In the genomic region with DNA sequence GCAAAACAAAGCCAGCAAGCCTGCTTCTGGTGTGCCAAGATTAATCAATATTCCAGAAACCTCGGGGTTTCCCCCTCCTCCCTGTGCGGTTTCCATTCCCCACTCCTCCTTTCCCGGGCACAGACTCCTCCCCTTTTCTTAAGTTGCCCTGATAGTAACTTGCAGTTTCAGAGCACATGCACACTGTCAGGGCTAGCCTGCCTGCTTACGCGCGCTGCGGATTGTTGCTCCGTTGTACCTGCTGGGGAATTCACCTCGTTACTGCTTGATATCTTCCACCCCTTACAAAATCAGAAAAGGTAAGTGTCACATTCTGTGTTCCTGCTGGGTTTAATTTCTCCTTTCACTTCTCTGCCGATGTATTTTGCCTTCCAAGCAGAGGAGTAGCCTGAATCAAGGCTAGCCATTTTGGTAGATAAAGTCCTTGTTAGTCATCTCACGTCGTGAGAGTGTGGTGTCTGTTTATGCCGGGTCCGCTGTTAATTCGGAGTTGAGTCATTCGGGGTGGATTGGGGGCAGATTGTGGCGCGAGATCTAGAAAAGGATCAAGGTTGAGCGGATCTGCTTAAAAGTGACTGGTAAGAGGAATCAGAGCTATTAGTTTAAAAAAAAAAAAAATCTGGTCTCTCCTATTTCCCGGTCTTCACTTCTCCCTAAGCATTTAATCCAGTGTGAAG, we compare ENCODE assay signal across 1 cellular context.
TF ChIP-seq lines count a peak whose summit lies in the region.

Gene SLC1A3, plus strand, starts transcription at position 170 of the 677 bp plus-strand sequence. CDS start 1,818 bp downstream, outside the sequence.

TF ChIP-seq in HEK293, 187 proteins besides CTCF, POLR2A, EP300 and RAD21 (continued from another document and continues in another):
- no peak for TF ChIP-seq ZNF626 (tag by site-specific recombination; IDR thresholded peaks at IDR 0.05)
- 0 out of 2 replicates have a peak, but pooled peaks have one; percentile 45 for TF ChIP-seq ZNF629 (tag by site-specific recombination; IDR thresholded peaks at IDR 0.05)
- no peak; the same call in 1 of the 2 replicates for TF ChIP-seq ZSCAN5A (tag by site-specific recombination; IDR thresholded peaks at IDR 0.05)
- TF ChIP-seq ZFP3 (tag by site-specific recombination; IDR thresholded peaks at IDR 0.05; ENCODE audit: low read depth): no peak
- TF ChIP-seq ZFP69B (tag by site-specific recombination; IDR thresholded peaks at IDR 0.05): peak; percentile 78
- peak; percentile 99 for TF ChIP-seq ZNF600 (tag by site-specific recombination; IDR thresholded peaks at IDR 0.05)
- peak; percentile 94; the same call in 1 of the 2 replicates for TF ChIP-seq ZNF394 (tag by site-specific recombination; IDR thresholded peaks at IDR 0.05; ENCODE audit: borderline replicate concordance)
- TF ChIP-seq, protein P1, sequence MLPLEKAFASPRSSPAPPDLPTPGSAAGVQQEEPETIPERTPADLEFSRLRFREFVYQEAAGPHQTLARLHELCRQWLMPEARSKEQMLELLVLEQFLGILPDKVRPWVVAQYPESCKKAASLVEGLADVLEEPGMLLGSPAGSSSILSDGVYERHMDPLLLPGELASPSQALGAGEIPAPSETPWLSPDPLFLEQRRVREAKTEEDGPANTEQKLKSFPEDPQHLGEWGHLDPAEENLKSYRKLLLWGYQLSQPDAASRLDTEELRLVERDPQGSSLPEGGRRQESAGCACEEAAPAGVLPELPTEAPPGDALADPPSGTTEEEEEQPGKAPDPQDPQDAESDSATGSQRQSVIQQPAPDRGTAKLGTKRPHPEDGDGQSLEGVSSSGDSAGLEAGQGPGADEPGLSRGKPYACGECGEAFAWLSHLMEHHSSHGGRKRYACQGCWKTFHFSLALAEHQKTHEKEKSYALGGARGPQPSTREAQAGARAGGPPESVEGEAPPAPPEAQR (tag by site-specific recombination; IDR thresholded peaks at IDR 0.05): no peak
- TF ChIP-seq, protein P2, sequence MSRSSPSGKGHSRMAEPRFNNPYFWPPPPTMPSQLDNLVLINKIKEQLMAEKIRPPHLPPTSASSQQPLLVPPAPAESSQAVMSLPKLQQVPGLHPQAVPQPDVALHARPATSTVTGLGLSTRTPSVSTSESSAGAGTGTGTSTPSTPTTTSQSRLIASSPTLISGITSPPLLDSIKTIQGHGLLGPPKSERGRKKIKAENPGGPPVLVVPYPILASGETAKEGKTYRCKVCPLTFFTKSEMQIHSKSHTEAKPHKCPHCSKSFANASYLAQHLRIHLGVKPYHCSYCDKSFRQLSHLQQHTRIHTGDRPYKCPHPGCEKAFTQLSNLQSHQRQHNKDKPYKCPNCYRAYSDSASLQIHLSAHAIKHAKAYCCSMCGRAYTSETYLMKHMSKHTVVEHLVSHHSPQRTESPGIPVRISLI (tag by site-specific recombination; IDR thresholded peaks at IDR 0.05): peak; percentile 91
- TF ChIP-seq ZNF214 (tag by site-specific recombination; IDR thresholded peaks at IDR 0.05; ENCODE audit: borderline replicate concordance): no peak
- peak; percentile 26; the same call in 1 of the 2 replicates for TF ChIP-seq ZNF449 (tag by site-specific recombination; IDR thresholded peaks at IDR 0.05)
- TF ChIP-seq ZNF132 (tag by site-specific recombination; IDR thresholded peaks at IDR 0.05; ENCODE audit: borderline replicate concordance): no peak
- no peak; the same call in 1 of the 2 replicates for TF ChIP-seq ZNF324 (tag by site-specific recombination; IDR thresholded peaks at IDR 0.05)
- no peak for TF ChIP-seq ZNF830 (tag by site-specific recombination; IDR thresholded peaks at IDR 0.05; ENCODE audit: low read depth)
- TF ChIP-seq ZNF791 (tag by site-specific recombination; IDR thresholded peaks at IDR 0.05): no peak
- no peak for TF ChIP-seq ZNF280C (tag by site-specific recombination; IDR thresholded peaks at IDR 0.05)
- TF ChIP-seq, protein P3, sequence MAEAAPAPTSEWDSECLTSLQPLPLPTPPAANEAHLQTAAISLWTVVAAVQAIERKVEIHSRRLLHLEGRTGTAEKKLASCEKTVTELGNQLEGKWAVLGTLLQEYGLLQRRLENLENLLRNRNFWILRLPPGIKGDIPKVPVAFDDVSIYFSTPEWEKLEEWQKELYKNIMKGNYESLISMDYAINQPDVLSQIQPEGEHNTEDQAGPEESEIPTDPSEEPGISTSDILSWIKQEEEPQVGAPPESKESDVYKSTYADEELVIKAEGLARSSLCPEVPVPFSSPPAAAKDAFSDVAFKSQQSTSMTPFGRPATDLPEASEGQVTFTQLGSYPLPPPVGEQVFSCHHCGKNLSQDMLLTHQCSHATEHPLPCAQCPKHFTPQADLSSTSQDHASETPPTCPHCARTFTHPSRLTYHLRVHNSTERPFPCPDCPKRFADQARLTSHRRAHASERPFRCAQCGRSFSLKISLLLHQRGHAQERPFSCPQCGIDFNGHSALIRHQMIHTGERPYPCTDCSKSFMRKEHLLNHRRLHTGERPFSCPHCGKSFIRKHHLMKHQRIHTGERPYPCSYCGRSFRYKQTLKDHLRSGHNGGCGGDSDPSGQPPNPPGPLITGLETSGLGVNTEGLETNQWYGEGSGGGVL (tag by site-specific recombination; IDR thresholded peaks at IDR 0.05): peak; percentile 53; the same call in 1 of the 2 replicates
- TF ChIP-seq KLF10 (tag by site-specific recombination; IDR thresholded peaks at IDR 0.05): no peak
- TF ChIP-seq ZBTB17 (tag by site-specific recombination; IDR thresholded peaks at IDR 0.05): peak; percentile 96
- TF ChIP-seq ZNF16 (tag by site-specific recombination; IDR thresholded peaks at IDR 0.05; ENCODE audit: low read depth): no peak
- TF ChIP-seq, protein P4, sequence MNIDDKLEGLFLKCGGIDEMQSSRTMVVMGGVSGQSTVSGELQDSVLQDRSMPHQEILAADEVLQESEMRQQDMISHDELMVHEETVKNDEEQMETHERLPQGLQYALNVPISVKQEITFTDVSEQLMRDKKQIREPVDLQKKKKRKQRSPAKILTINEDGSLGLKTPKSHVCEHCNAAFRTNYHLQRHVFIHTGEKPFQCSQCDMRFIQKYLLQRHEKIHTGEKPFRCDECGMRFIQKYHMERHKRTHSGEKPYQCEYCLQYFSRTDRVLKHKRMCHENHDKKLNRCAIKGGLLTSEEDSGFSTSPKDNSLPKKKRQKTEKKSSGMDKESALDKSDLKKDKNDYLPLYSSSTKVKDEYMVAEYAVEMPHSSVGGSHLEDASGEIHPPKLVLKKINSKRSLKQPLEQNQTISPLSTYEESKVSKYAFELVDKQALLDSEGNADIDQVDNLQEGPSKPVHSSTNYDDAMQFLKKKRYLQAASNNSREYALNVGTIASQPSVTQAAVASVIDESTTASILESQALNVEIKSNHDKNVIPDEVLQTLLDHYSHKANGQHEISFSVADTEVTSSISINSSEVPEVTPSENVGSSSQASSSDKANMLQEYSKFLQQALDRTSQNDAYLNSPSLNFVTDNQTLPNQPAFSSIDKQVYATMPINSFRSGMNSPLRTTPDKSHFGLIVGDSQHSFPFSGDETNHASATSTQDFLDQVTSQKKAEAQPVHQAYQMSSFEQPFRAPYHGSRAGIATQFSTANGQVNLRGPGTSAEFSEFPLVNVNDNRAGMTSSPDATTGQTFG (tag by site-specific recombination; IDR thresholded peaks at IDR 0.05; ENCODE audit: borderline replicate concordance): no peak
- no peak for TF ChIP-seq OVOL3 (tag by site-specific recombination; IDR thresholded peaks at IDR 0.05)
- TF ChIP-seq, protein P5, sequence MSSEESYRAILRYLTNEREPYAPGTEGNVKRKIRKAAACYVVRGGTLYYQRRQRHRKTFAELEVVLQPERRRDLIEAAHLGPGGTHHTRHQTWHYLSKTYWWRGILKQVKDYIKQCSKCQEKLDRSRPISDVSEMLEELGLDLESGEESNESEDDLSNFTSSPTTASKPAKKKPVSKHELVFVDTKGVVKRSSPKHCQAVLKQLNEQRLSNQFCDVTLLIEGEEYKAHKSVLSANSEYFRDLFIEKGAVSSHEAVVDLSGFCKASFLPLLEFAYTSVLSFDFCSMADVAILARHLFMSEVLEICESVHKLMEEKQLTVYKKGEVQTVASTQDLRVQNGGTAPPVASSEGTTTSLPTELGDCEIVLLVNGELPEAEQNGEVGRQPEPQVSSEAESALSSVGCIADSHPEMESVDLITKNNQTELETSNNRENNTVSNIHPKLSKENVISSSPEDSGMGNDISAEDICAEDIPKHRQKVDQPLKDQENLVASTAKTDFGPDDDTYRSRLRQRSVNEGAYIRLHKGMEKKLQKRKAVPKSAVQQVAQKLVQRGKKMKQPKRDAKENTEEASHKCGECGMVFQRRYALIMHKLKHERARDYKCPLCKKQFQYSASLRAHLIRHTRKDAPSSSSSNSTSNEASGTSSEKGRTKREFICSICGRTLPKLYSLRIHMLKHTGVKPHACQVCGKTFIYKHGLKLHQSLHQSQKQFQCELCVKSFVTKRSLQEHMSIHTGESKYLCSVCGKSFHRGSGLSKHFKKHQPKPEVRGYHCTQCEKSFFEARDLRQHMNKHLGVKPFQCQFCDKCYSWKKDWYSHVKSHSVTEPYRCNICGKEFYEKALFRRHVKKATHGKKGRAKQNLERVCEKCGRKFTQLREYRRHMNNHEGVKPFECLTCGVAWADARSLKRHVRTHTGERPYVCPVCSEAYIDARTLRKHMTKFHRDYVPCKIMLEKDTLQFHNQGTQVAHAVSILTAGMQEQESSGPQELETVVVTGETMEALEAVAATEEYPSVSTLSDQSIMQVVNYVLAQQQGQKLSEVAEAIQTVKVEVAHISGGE (tag by site-specific recombination; conservative IDR thresholded peaks at IDR 0.05; ENCODE audit: low read depth): no peak
- peak; percentile 59; the same call in 1 of the 2 replicates for TF ChIP-seq YY1 (tag by site-specific recombination; IDR thresholded peaks at IDR 0.05)
- no peak for TF ChIP-seq ZNF785 (tag by site-specific recombination; IDR thresholded peaks at IDR 0.05)
- TF ChIP-seq, protein P6, sequence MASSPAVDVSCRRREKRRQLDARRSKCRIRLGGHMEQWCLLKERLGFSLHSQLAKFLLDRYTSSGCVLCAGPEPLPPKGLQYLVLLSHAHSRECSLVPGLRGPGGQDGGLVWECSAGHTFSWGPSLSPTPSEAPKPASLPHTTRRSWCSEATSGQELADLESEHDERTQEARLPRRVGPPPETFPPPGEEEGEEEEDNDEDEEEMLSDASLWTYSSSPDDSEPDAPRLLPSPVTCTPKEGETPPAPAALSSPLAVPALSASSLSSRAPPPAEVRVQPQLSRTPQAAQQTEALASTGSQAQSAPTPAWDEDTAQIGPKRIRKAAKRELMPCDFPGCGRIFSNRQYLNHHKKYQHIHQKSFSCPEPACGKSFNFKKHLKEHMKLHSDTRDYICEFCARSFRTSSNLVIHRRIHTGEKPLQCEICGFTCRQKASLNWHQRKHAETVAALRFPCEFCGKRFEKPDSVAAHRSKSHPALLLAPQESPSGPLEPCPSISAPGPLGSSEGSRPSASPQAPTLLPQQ (tag by site-specific recombination; IDR thresholded peaks at IDR 0.05): peak; percentile 91
- TF ChIP-seq HOXD13 (CRISPR knock-in tag; IDR thresholded peaks at IDR 0.05; ENCODE audit: borderline replicate concordance): no peak
- no peak for TF ChIP-seq ZNF510 (tag by site-specific recombination; IDR thresholded peaks at IDR 0.05; ENCODE audit: insufficient replicate concordance)
- no peak for TF ChIP-seq REST (tag by site-specific recombination; IDR thresholded peaks at IDR 0.05)
- TF ChIP-seq ZNF621 (tag by site-specific recombination; IDR thresholded peaks at IDR 0.05): no peak
